In the genomic region with DNA sequence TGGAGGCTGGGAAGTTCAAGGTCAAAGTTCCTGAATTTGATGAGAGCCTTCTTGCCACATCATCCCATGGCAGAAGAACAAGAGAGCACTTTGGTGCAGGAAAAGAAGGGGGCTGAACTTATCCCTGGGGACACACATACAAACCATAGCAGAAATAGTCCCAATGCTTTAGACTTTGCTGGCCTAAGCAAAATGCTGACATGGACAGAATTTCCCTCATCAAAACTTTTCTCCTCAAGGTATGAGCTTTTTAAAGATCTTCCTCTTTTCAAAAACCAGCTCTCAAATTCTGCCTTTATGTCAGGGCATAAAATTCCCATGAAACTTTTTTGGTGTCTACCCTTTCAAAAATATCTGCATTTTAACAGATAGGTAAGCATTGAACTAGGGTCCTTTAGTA, we compare ENCODE assay signal across 11 cellular contexts.
"Had no signal": no experiment of that assay in that cellular context is flagged by ENCODE, and none has a peak within 500 bp of the region (broad histone marks: within the 10 kb centered on the region; RNA-seq: fewer than 3 reads in every experiment).

No MANE protein-coding gene starts in this region.

- H3K36me3 ChIP-seq: HAP-1 had no signal

- FAIRE-seq: H1, H54 had no signal

- ATAC-seq: GM23338, HCT116 had no signal

- H2AFZ ChIP-seq: GM23248, GM23338 had no signal

- H3K9me3 ChIP-seq: HAP-1 had no signal

- H3K4me3 ChIP-seq: GM23248, GM23338, HAP-1 had no signal

- DNase-seq: GM23248, GOT3, H7, H9, HCEC 1CT, HFFc6 had no signal

- H3K4me1 ChIP-seq: HAP-1 had no signal

- H3K4me2 ChIP-seq: GM23338 had no signal

- H3K27ac ChIP-seq: GM23248 had no signal

- H3K9ac ChIP-seq: GM23248 had no signal
